In the genomic region with DNA sequence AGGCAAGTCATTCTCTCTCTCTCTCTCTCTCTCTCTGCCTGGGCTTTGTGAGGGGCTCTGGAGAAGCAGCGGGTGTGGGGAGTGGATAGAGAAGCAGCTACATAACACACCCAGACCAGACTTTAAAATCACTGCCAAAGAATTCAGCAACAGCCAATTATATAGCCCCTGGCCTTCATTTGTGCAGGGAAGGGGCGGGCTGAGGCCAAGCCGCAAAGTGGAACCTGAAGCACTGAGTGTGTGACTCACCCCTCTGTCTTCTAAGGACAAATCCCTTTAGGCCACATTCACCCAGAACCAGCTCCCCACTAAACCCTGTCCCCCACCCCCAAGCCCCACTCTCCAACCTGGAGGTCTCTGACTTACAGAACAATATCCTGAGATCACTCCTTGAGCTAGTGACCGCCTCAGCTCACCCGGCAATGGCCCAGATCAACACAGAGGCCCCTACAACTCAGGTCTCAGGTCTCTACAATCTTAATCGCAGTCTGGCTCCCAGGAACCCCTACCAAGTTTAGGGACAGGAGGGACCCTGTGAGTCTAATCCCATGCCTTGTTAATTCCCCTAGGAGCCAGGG, we compare ENCODE assay signal across 10 cellular contexts. TPM values are rescaled to one million over a fixed set of nuclear protein-coding genes. Genes with fewer than 3 reads are reported as not detected.
A peak's percentile ranks its signal among the peaks of the same experiment; 100 is the strongest.
DNase-seq lines count a peak whose midpoint lies in the region; ATAC-seq, FAIRE-seq and TF ChIP-seq lines count a peak whose summit lies in the region.
"Had no signal": no experiment of that assay in that cellular context is flagged by ENCODE, and none has a peak within 500 bp of the region (broad histone marks: within the 10 kb centered on the region; RNA-seq: fewer than 3 reads in every experiment).

No MANE protein-coding gene starts in this region.

- peak overlapping the region; percentile 11 for H3K4me3 Mint-ChIP-seq in activated naive CD4-positive, alpha-beta T cell treated with anti-CD3 and anti-CD28 coated beads, Interleukin-2, amount 10 ng/mL, durations not matched to agents 7 days and 5 days

- DNase-seq in SKM-1 treated with dmso at 0.1 percent for 144 hours (lab: John Stamatoyannopoulos, UW; ENCODE audit: unreplicated experiment) (peak; percentile 22), SKM-1 (lab: John Stamatoyannopoulos, UW; ENCODE audit: unreplicated experiment) (no peak), NCI-H69 (lab: John Stamatoyannopoulos, UW) (peak; percentile 89), heart left ventricle (peak; percentile 63 to 81 (median 68)), sigmoid colon (peak; percentile 84), D721Med (ENCODE audit: insufficient read length, low spot score) (no peak), NCI-H1105 (lab: John Stamatoyannopoulos, UW) (no peak)
- DNase-seq in activated naive CD4-positive, alpha-beta T cell treated with anti-CD3 and anti-CD28 coated beads, Interleukin-2, amount 10 ng/mL, durations not matched to agents 7 days and 5 days = peak; percentile 49
- DNase-seq: DND-41 had no signal

- H3K4me1 ChIP-seq in heart left ventricle = peaks cover 41 to 98% (median 88%) of the 10 kb centered on the region in 12 donors
- peaks cover 0 to 97% (median 88%) of the 10 kb centered on the region in 4 donors for H3K4me1 ChIP-seq in sigmoid colon

- TF ChIP-seq POLR2A in heart left ventricle (IDR thresholded peaks at IDR 0.05) (no peak), sigmoid colon (IDR thresholded peaks at IDR 0.05) (no peak)

- H3K36me3 Mint-ChIP-seq in activated naive CD4-positive, alpha-beta T cell treated with anti-CD3 and anti-CD28 coated beads, Interleukin-2, amount 10 ng/mL, durations not matched to agents 7 days and 5 days = peaks cover 21% of the 10 kb centered on the region

- no peaks in the 10 kb centered on the region for H3K27me3 Mint-ChIP-seq in activated naive CD4-positive, alpha-beta T cell treated with anti-CD3 and anti-CD28 coated beads, Interleukin-2, amount 10 ng/mL, durations not matched to agents 7 days and 5 days

- peak overlapping the region; percentile 96 to 100 (median 99) for H3K27ac ChIP-seq in heart left ventricle
- peak overlapping the region; percentile 83 to 98 (median 92) for H3K27ac ChIP-seq in sigmoid colon

- TF ChIP-seq CTCF in heart left ventricle (IDR thresholded peaks at IDR 0.05) (no peak), sigmoid colon (IDR thresholded peaks at IDR 0.05) (no peak), D721Med (IDR thresholded peaks at IDR 0.05; ENCODE audit: insufficient read depth, missing control alignments) (no peak)

- peak overlapping the region; percentile 91 for H3K27ac Mint-ChIP-seq in activated naive CD4-positive, alpha-beta T cell treated with anti-CD3 and anti-CD28 coated beads, Interleukin-2, amount 10 ng/mL, durations not matched to agents 7 days and 5 days

- H3K36me3 ChIP-seq in heart left ventricle (no peaks in the 10 kb centered on the region), sigmoid colon (no peaks in the 10 kb centered on the region)

- H3K9me3 ChIP-seq in heart left ventricle (no peaks in the 10 kb centered on the region), sigmoid colon (no peaks in the 10 kb centered on the region)

- 30 to 36% (median 32%) methylated on average over 6 of the region's 6 CpGs for WGBS in heart left ventricle, 4 donors
- WGBS in sigmoid colon, 2 donors = 28 to 47% methylated on average over 6 of the region's 6 CpGs

- peaks cover 91% of the 10 kb centered on the region for H3K4me1 Mint-ChIP-seq in activated naive CD4-positive, alpha-beta T cell treated with anti-CD3 and anti-CD28 coated beads, Interleukin-2, amount 10 ng/mL, durations not matched to agents 7 days and 5 days

- intact Hi-C loops in heart left ventricle (cut with DNase I) (loop anchor here in 5 of 10 donors (2.0 to 10.0 kb wide), 3 partner anchors 18 to 56 kb away; no protein-coding TSS in a partner anchor), sigmoid colon (cut with DNase I) (loop anchor here (10.0 kb wide), 1 partner anchor 586 kb away; a partner anchor contains a TSS)

- CTCF ChIA-PET in activated naive CD4-positive, alpha-beta T cell treated with anti-CD3 and anti-CD28 coated beads, Interleukin-2, amount 10 ng/mL, durations not matched to agents 7 days and 5 days (lab: Charles Lee) = no interaction called here

- no peak for TF ChIP-seq EP300 in sigmoid colon (IDR thresholded peaks at IDR 0.05)

- FAIRE-seq in D721Med (lab: Jason Lieb, UNC) = no peak
- FAIRE-seq: endometrium had no signal

- H3K4me3 ChIP-seq in heart left ventricle (peak overlapping the region in 6 of 12 donors; percentile 4 to 22 (median 14)), sigmoid colon (no peak overlapping the region)

- peak; percentile 10 to 49 (median 39) for ATAC-seq in heart left ventricle

- H3K27me3 ChIP-seq in heart left ventricle = no peaks in the 10 kb centered on the region
- no peaks in the 10 kb centered on the region for H3K27me3 ChIP-seq in sigmoid colon

- no peaks in the 10 kb centered on the region for H3K9me3 Mint-ChIP-seq in activated naive CD4-positive, alpha-beta T cell treated with anti-CD3 and anti-CD28 coated beads, Interleukin-2, amount 10 ng/mL, durations not matched to agents 7 days and 5 days

RNA-seq across cellular contexts. Expression of a gene that starts 6.0 kb away (rescaled TPM):
- total RNA-seq in heart left ventricle (10 to 100 TPM; 27.4 to 73.3 (median 44.8) TPM), sigmoid colon (10 to 100 TPM; 20.3 to 28.0 (median 25.0) TPM)
- polyA plus RNA-seq in heart left ventricle (10 to 100 TPM; 10.6 to 37.2 TPM), sigmoid colon (100 to 1,000 TPM in 1 of 3 donors, 10 to 100 TPM in 2; 24.0 to 107 (median 61.5) TPM)

Comparison
In these comparisons a context has a peak if more than half of its experiments do, and no peak if none do; other contexts are left out.
1. DNase-seq: peak in SKM-1 treated with dmso at 0.1 percent for 144 hours (single experiment), NCI-H69 (single experiment), activated naive CD4-positive, alpha-beta T cell treated with anti-CD3 and anti-CD28 coated beads, Interleukin-2, amount 10 ng/mL, durations not matched to agents 7 days and 5 days (single experiment), heart left ventricle (5 of 5) and sigmoid colon (single experiment); none in SKM-1 (single experiment), D721Med (single experiment) and NCI-H1105 (single experiment).